1 cellular context compared by ENCODE assay signal in the genomic region with DNA sequence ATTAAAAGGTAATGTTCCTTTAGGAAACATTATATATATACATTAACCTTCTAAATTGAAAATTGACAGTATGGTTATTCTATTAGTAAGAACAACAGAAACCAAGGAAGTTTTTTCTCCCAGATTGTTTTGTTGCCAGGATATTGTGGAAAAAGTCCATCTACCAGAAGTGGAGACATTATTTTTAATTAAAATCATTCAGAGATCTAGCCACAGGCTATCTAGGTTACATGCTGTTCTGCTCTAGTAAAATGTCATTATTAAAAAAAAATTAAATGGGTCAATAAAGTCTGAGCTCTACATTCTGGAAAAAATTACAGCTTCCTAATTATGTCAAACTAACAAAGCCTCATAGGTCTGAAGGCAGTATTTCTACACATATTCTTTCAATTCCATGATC.
TF ChIP-seq lines count a peak whose summit lies in the region.

No MANE protein-coding gene starts in this region.

TF ChIP-seq in HepG2, 621 proteins besides CTCF, POLR2A, EP300 and RAD21 (continued from another document):
- TF ChIP-seq, protein P1, sequence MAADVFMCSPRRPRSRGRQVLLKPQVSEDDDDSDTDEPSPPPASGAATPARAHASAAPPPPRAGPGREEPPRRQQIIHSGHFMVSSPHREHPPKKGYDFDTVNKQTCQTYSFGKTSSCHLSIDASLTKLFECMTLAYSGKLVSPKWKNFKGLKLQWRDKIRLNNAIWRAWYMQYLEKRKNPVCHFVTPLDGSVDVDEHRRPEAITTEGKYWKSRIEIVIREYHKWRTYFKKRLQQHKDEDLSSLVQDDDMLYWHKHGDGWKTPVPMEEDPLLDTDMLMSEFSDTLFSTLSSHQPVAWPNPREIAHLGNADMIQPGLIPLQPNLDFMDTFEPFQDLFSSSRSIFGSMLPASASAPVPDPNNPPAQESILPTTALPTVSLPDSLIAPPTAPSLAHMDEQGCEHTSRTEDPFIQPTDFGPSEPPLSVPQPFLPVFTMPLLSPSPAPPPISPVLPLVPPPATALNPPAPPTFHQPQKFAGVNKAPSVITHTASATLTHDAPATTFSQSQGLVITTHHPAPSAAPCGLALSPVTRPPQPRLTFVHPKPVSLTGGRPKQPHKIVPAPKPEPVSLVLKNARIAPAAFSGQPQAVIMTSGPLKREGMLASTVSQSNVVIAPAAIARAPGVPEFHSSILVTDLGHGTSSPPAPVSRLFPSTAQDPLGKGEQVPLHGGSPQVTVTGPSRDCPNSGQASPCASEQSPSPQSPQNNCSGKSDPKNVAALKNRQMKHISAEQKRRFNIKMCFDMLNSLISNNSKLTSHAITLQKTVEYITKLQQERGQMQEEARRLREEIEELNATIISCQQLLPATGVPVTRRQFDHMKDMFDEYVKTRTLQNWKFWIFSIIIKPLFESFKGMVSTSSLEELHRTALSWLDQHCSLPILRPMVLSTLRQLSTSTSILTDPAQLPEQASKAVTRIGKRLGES (CRISPR knock-in tag; IDR thresholded peaks at IDR 0.05; ENCODE audit: borderline replicate concordance), result no peak
- TF ChIP-seq ONECUT2 (CRISPR knock-in tag; IDR thresholded peaks at IDR 0.05), result no peak
- no peak for TF ChIP-seq ZNF34 (CRISPR knock-in tag; IDR thresholded peaks at IDR 0.05; ENCODE audit: borderline replicate concordance)
- TF ChIP-seq HNF4A (CRISPR knock-in tag; IDR thresholded peaks at IDR 0.05), result no peak
